In the genomic region with DNA sequence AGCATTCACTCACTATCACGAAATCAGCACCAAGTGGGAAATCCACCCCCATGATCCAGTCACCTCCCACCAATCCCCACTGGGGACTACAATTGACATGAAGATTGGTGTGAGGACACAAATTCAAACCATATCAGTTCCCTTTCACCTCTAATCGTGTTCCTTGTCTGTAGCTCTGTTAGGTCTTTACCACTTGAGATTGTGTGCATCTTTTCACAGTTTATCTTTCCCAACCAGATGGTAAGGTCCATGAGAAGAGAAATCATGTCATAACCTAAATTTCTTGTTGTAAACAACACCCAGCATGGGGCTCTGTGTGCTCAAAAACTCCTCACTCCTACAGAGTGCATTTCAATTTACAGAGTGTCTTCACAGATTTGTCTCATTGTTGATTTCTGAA, we compare ENCODE assay signal across 26 cellular contexts.
"Had no signal": no experiment of that assay in that cellular context is flagged by ENCODE, and none has a peak within 500 bp of the region (broad histone marks: within the 10 kb centered on the region; RNA-seq: fewer than 3 reads in every experiment).

No MANE protein-coding gene starts in this region.

- H3K4me3 Mint-ChIP-seq: naive thymus-derived CD4-positive, alpha-beta T cell had no signal

- FAIRE-seq: colon, endothelial cell of umbilical vein, islet of Langerhans, keratinocyte had no signal

- H3K36me3 ChIP-seq: esophagus squamous epithelium, gastrocnemius medialis, heart right ventricle, left lung, lower lobe of right lung had no signal

- H3K9me3 ChIP-seq: gastrocnemius medialis had no signal

- H3K27me3 ChIP-seq: dorsolateral prefrontal cortex, esophagus squamous epithelium, gastrocnemius medialis, heart right ventricle, left lung had no signal

- ATAC-seq: esophagus mucosa; gastrocnemius medialis; heart right ventricle; left cardiac atrium; left lung; left ventricle myocardium superior; lower lobe of right lung; naive thymus-derived CD4-positive, alpha-beta T cell had no signal

- H3K27ac ChIP-seq: coronary artery, dorsolateral prefrontal cortex, epithelial cell of prostate, esophagus squamous epithelium, gastrocnemius medialis, heart right ventricle, left lung, lower lobe of right lung had no signal

- H3K4me3 ChIP-seq: coronary artery, dorsolateral prefrontal cortex, esophagus squamous epithelium, gastrocnemius medialis, heart right ventricle, left lung, lower lobe of right lung had no signal

- H3K27ac Mint-ChIP-seq: naive thymus-derived CD4-positive, alpha-beta T cell had no signal

- H3K4me1 ChIP-seq: esophagus squamous epithelium, gastrocnemius medialis, heart right ventricle, left lung, lower lobe of right lung had no signal

- DNase-seq: dermis blood vessel endothelial cell; dorsolateral prefrontal cortex; effector CD4-positive, alpha-beta T cell; effector memory CD4-positive, alpha-beta T cell; esophagus squamous epithelium; foreskin fibroblast; foreskin melanocyte; gastrocnemius medialis; glutamatergic neuron; head of caudate nucleus; heart right ventricle; hippocampal formation; left cardiac atrium; left lung; left ventricle myocardium superior; lower lobe of right lung; mesenchymal stem cell; midbrain; naive thymus-derived CD4-positive, alpha-beta T cell had no signal
